ENCODE assay signal across 19 cellular contexts in the genomic region with DNA sequence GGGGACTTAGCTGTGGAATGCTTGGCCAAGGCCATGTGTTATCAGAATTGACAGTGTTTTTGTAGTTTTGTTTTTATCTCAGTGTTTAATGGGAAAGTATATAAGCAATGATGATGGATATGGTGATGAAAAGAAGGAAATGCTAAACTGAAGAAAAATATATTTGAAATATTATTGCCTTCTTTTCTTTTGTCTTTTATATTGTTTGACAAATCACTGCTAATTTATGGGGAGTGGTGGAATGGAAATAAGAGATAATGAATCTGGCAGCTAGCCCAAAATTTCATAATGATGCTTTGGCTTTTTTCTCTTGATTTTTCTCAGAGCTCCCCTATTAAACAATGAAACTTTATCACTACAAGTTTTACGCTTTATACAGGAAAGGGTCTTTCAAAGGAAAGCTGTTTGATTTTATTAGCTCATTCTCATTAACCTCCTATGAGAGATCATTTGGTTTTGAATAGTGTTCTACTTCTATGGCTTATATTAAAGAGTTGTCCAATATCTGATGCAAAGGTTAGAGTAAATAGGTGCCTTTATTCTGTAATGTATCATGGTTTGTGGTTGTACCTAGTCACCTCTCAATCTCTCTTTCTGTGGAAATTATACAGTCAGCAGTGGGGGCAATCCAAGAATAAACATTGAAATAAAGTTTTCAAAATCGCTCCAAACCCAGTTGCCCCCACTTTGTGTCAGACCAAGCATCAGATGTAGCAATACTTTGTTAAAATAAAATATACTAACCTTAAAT. TPM values are rescaled to one million over a fixed set of nuclear protein-coding genes. Genes with fewer than 3 reads are reported as not detected.
DNase-seq lines count a peak whose midpoint lies in the region; ATAC-seq and TF ChIP-seq lines count a peak whose summit lies in the region.
"Had no signal": no experiment of that assay in that cellular context is flagged by ENCODE, and none has a peak within 500 bp of the region (broad histone marks: within the 10 kb centered on the region; RNA-seq: fewer than 3 reads in every experiment).

No MANE protein-coding gene starts in this region.

- H2BK120ac ChIP-seq in H9 (ENCODE audit: low read depth, low read length, poor library complexity, severe bottlenecking): no peak overlapping the region

- H3K27ac ChIP-seq in H9 (ENCODE audit: insufficient read length, low read depth, low read length): no peak overlapping the region
- H3K27ac ChIP-seq: Peyer's patch had no signal

- WGBS in H9 (ENCODE audit: extremely low coverage, insufficient read length, low lambda C conversion rate): no CpG with 5 or more reads among the region's 2 CpGs

- no peaks in the 10 kb centered on the region for H3K27me3 ChIP-seq in H9 (ENCODE audit: insufficient read depth, low read length)
- H3K27me3 ChIP-seq: MG63, Peyer's patch had no signal

- no peak for DNase-seq in activated T-cell treated with anti-CD3 and anti-CD28 coated beads, Interleukin-2, amount 50 U/mL, for 24 hours
- DNase-seq in activated T-cell treated with anti-CD3 and anti-CD28 coated beads, Interleukin-2, amount 50 U/mL, for 48 hours: no peak
- peak; percentile 9 for DNase-seq in NCI-H69 (lab: John Stamatoyannopoulos, UW)
- DNase-seq in fibroblast of the aortic adventitia (ENCODE audit: low read depth): peak; percentile 15
- no peak for DNase-seq in stimulated activated naive CD8-positive, alpha-beta T cell treated with anti-CD3 and anti-CD28 coated beads, Interleukin-15, amount 100 ng/mL, for 72 hours
- no peak for DNase-seq in H9
- DNase-seq: C1 segment of cervical spinal cord, DMS153, EL, MG63, NCI-H1105, NCI-H1694 treated with DMSO at 0.1 percent for 48 hours, NCI-H446 treated with DMSO at 0.1 percent for 48 hours, NCI-H82, Peyer's patch, SHP77 treated with DMSO at 0.1 percent for 48 hours had no signal

- no peak overlapping the region for H4K8ac ChIP-seq in H9 (replicated peaks; ENCODE audit: insufficient read length, low read depth, low read length)

- H3K79me2 ChIP-seq in H9 (ENCODE audit: insufficient read depth, low read length): peaks cover 3% of the 10 kb centered on the region; the same call in 1 of the 2 replicates

- H4K20me1 ChIP-seq in H9 (ENCODE audit: control insufficient read depth, insufficient read depth, insufficient read length): no peaks in the 10 kb centered on the region

- H3K9me3 Mint-ChIP-seq in activated T-cell treated with anti-CD3 and anti-CD28 coated beads, Interleukin-2, amount 50 U/mL, for 24 hours: no peaks in the 10 kb centered on the region
- no peaks in the 10 kb centered on the region for H3K9me3 Mint-ChIP-seq in stimulated activated naive CD8-positive, alpha-beta T cell treated with anti-CD3 and anti-CD28 coated beads, Interleukin-15, amount 100 ng/mL, for 72 hours
- no peaks in the 10 kb centered on the region for H3K9me3 Mint-ChIP-seq in H9
- H3K9me3 Mint-ChIP-seq: GM23338 had no signal

- H3K4me3 Mint-ChIP-seq in activated T-cell treated with anti-CD3 and anti-CD28 coated beads, Interleukin-2, amount 50 U/mL, for 24 hours: no peak overlapping the region
- no peak overlapping the region for H3K4me3 Mint-ChIP-seq in stimulated activated naive CD8-positive, alpha-beta T cell treated with anti-CD3 and anti-CD28 coated beads, Interleukin-15, amount 100 ng/mL, for 72 hours
- H3K4me3 Mint-ChIP-seq in H9: no peak overlapping the region
- H3K4me3 Mint-ChIP-seq: GM23338 had no signal

- H4K5ac ChIP-seq in H9 (ENCODE audit: insufficient read length, low read depth, low read length): no peak overlapping the region

- H3T11ph ChIP-seq in H9 (ENCODE audit: low read length): no peak overlapping the region

- TF ChIP-seq CTCF in fibroblast of the aortic adventitia (IDR thresholded peaks at IDR 0.05; ENCODE audit: insufficient read depth, low read length): no peak
- no peak for TF ChIP-seq CTCF in H9 (conservative IDR thresholded peaks at IDR 0.05)

- peaks cover 6% of the 10 kb centered on the region for H3K79me1 ChIP-seq in H9 (ENCODE audit: insufficient read depth, low read depth, low read length, poor library complexity, severe bottlenecking)

- no peak overlapping the region for H4K91ac ChIP-seq in H9 (ENCODE audit: insufficient read length, low read depth, low read length)

- H2AFZ ChIP-seq in H9 (ENCODE audit: low read length): no peak overlapping the region
- H2AFZ ChIP-seq: GM23338 had no signal

- no peak overlapping the region for H3K23ac ChIP-seq in H9 (ENCODE audit: insufficient read length, low read depth, low read length)

- H2BK15ac ChIP-seq in H9 (ENCODE audit: low read depth, low read length): no peak overlapping the region

- peaks cover 2% of the 10 kb centered on the region for H3K36me3 Mint-ChIP-seq in activated T-cell treated with anti-CD3 and anti-CD28 coated beads, Interleukin-2, amount 50 U/mL, for 24 hours (ENCODE audit: low read depth)
- H3K36me3 Mint-ChIP-seq in H9 (ENCODE audit: insufficient read depth in 1 of 3, low read depth in 3 of 3): no peaks in the 10 kb centered on the region

- no peak overlapping the region for H3K4ac ChIP-seq in H9 (ENCODE audit: low read depth, low read length)

- H3K4me3 ChIP-seq in fibroblast of the aortic adventitia (ENCODE audit: low read depth, low read length): no peak overlapping the region
- H3K4me3 ChIP-seq: GM23338, MG63, Peyer's patch had no signal

- H3K4me2 ChIP-seq in H9 (ENCODE audit: insufficient read depth, insufficient read length, low read length): no peak overlapping the region
- H3K4me2 ChIP-seq: GM23338 had no signal

- no peaks in the 10 kb centered on the region for H3K4me1 ChIP-seq in H9 (ENCODE audit: insufficient read depth, low read length)
- H3K4me1 ChIP-seq: Peyer's patch had no signal

- ATAC-seq in stimulated activated naive CD8-positive, alpha-beta T cell treated with anti-CD3 and anti-CD28 coated beads, Interleukin-15, amount 100 ng/mL, for 72 hours: peak; percentile 78
- ATAC-seq in HG03139 (IDR thresholded peaks at IDR 0.05; ENCODE audit: unreplicated experiment) (no peak), HG03457 (IDR thresholded peaks at IDR 0.05; ENCODE audit: unreplicated experiment) (no peak)
- ATAC-seq: GM23338 had no signal

- no peak overlapping the region for H3K56ac ChIP-seq in H9 (ENCODE audit: insufficient read length, low read depth, low read length)

- H3K14ac ChIP-seq in H9 (ENCODE audit: insufficient read depth, low read length): no peak overlapping the region

- H2BK5ac ChIP-seq in H9 (ENCODE audit: insufficient read length, low read length): no peak overlapping the region

- H2BK20ac ChIP-seq in H9 (ENCODE audit: low read depth, low read length, poor library complexity, severe bottlenecking): no peak overlapping the region

- H3K27ac Mint-ChIP-seq in activated T-cell treated with anti-CD3 and anti-CD28 coated beads, Interleukin-2, amount 50 U/mL, for 24 hours: peak overlapping the region; percentile 42
- no peak overlapping the region for H3K27ac Mint-ChIP-seq in stimulated activated naive CD8-positive, alpha-beta T cell treated with anti-CD3 and anti-CD28 coated beads, Interleukin-15, amount 100 ng/mL, for 72 hours
- H3K27ac Mint-ChIP-seq in H9: no peak overlapping the region
- H3K27ac Mint-ChIP-seq: GM23338 had no signal

- H3K18ac ChIP-seq in H9 (ENCODE audit: insufficient read length, low read depth, low read length): no peak overlapping the region

- no peaks in the 10 kb centered on the region for H3K9me3 ChIP-seq in H9 (ENCODE audit: control insufficient read depth, low read depth, low read length)
- H3K9me3 ChIP-seq: MG63, Peyer's patch had no signal

- H3K4me1 Mint-ChIP-seq in activated T-cell treated with anti-CD3 and anti-CD28 coated beads, Interleukin-2, amount 50 U/mL, for 24 hours (ENCODE audit: low read depth): peaks cover 18% of the 10 kb centered on the region
- H3K4me1 Mint-ChIP-seq in stimulated activated naive CD8-positive, alpha-beta T cell treated with anti-CD3 and anti-CD28 coated beads, Interleukin-15, amount 100 ng/mL, for 72 hours: peaks cover 12% of the 10 kb centered on the region
- H3K4me1 Mint-ChIP-seq in H9: peaks cover 0 to 3% of the 10 kb centered on the region in 2 experiments; a peak in 1 of 4 replicates

- no peaks in the 10 kb centered on the region for H3K27me3 Mint-ChIP-seq in activated T-cell treated with anti-CD3 and anti-CD28 coated beads, Interleukin-2, amount 50 U/mL, for 24 hours
- no peaks in the 10 kb centered on the region for H3K27me3 Mint-ChIP-seq in stimulated activated naive CD8-positive, alpha-beta T cell treated with anti-CD3 and anti-CD28 coated beads, Interleukin-15, amount 100 ng/mL, for 72 hours
- H3K27me3 Mint-ChIP-seq in H9 (ENCODE audit: low read depth): no peaks in the 10 kb centered on the region

- H2AK5ac ChIP-seq in H9 (ENCODE audit: insufficient read length, low read length): no peak overlapping the region

- no peaks in the 10 kb centered on the region for H3K23me2 ChIP-seq in H9 (ENCODE audit: insufficient read length, low read depth, low read length, poor library complexity, severe bottlenecking)

- H3K9ac ChIP-seq in H9 (ENCODE audit: extremely low read depth, insufficient read length, low read length): no peak overlapping the region

- no peak overlapping the region for H2BK12ac ChIP-seq in H9 (ENCODE audit: insufficient read length, low read depth, low read length)

RNA-seq across cellular contexts. Expression of a gene that starts 16.3 kb away (rescaled TPM):
- total RNA-seq in fibroblast of the aortic adventitia (ENCODE audit: low replicate concordance): 20.1 and 27.8 TPM in 2 replicates
- 60.3 and 61.8 TPM in 2 replicates for total RNA-seq in H9 (2021)

Comparison
In these comparisons a context has a peak if more than half of its experiments do, and no peak if none do; other contexts are left out.
1. DNase-seq: peak in NCI-H69 (single experiment) and fibroblast of the aortic adventitia (single experiment); none in activated T-cell treated with anti-CD3 and anti-CD28 coated beads, Interleukin-2, amount 50 U/mL, for 24 hours (single experiment), activated T-cell treated with anti-CD3 and anti-CD28 coated beads, Interleukin-2, amount 50 U/mL, for 48 hours (0 of 2), stimulated activated naive CD8-positive, alpha-beta T cell treated with anti-CD3 and anti-CD28 coated beads, Interleukin-15, amount 100 ng/mL, for 72 hours (0 of 2) and H9 (single experiment).